ENCODE assay signal across 19 cellular contexts in the genomic region with DNA sequence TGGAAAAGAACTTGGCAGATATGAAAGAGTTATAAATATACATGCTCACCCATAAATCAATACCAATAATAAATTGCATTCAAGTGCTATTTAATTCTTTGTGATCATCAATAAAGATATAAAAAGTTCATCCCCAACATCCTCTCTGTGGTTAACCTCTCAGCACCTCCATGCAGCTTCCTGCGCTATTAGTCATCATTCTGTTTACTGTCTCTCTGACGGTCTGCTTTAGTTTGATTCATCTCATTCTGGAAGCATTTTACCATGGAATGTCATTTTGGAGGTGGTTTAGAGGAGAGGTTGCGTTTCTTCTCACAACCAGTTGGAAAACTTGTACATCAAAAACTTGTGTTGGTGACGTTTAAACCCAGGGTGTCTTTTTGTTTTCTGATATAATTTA.
DNase-seq lines count a peak whose midpoint lies in the region; ATAC-seq and TF ChIP-seq lines count a peak whose summit lies in the region.
"Had no signal": no experiment of that assay in that cellular context is flagged by ENCODE, and none has a peak within 500 bp of the region (broad histone marks: within the 10 kb centered on the region; RNA-seq: fewer than 3 reads in every experiment).

No MANE protein-coding gene starts in this region.

- 72% methylated on average over 4 of the region's 4 CpGs for whole genome bisulfite sequencing in right cardiac atrium

- H3K27me3 ChIP-seq in left ventricle myocardium inferior (ENCODE audit: low read depth) (no peaks in the 10 kb centered on the region), right cardiac atrium (ENCODE audit: control insufficient read depth, insufficient read depth) (no peaks in the 10 kb centered on the region)
- H3K27me3 ChIP-seq: SJSA1, thyroid gland had no signal

- H3K4me1 ChIP-seq in left ventricle myocardium inferior (no peaks in the 10 kb centered on the region), right cardiac atrium (ENCODE audit: control insufficient read depth, insufficient read depth, low read length) (no peaks in the 10 kb centered on the region)
- H3K4me1 ChIP-seq: SJSA1 had no signal

- H3K4me3 ChIP-seq in astrocyte of the cerebellum (ENCODE audit: low read depth, low read length) = no peak overlapping the region
- H3K4me3 ChIP-seq in left ventricle myocardium inferior = no peak overlapping the region
- H3K4me3 ChIP-seq in right cardiac atrium (ENCODE audit: low read length) = no peak overlapping the region
- H3K4me3 ChIP-seq: SJSA1, thyroid gland had no signal

- H3K27ac ChIP-seq in left ventricle myocardium inferior (replicated peaks) = no peak overlapping the region
- H3K27ac ChIP-seq in right cardiac atrium (ENCODE audit: low read length) = no peak overlapping the region
- H3K27ac ChIP-seq: C4-2B, SJSA1, thyroid gland had no signal

- peak; percentile 37 for DNase-seq in DMS53 treated with DMSO at 0.1 percent for 48 hours (lab: John Stamatoyannopoulos, UW; ENCODE audit: unreplicated experiment)
- DNase-seq in HT1080 (ENCODE audit: low read depth) = peak; percentile 80
- DNase-seq in astrocyte of the cerebellum (ENCODE audit: low read depth) = peak; percentile 6
- peak; percentile 63 for DNase-seq in myocyte (ENCODE audit: low read depth)
- no peak for DNase-seq in NCI-H510A treated with DMSO at 0.1 percent for 48 hours (lab: John Stamatoyannopoulos, UW)
- no peak for DNase-seq in left ventricle myocardium inferior
- no peak for DNase-seq in right cardiac atrium
- DNase-seq in posterior cingulate gyrus = no peak
- DNase-seq: activated CD4-positive, alpha-beta T cell treated with anti-CD3 and anti-CD28 coated beads for 36 hours; aorta; cortex of kidney; MM.1S; NCI-H1930; NCI-H446 treated with DMSO at 0.1 percent for 48 hours; thyroid gland had no signal

- TF ChIP-seq CTCF in astrocyte of the cerebellum (IDR thresholded peaks at IDR 0.05; ENCODE audit: low read depth, low read length, missing control alignments) (no peak), left ventricle myocardium inferior (IDR thresholded peaks at IDR 0.05; ENCODE audit: borderline replicate concordance) (no peak)

- in situ Hi-C loops in astrocyte of the cerebellum (cut with HindIII; ENCODE audit: low sequenced_read_pairs) = no loop called here

- no peaks in the 10 kb centered on the region for H3K36me3 ChIP-seq in left ventricle myocardium inferior
- H3K36me3 ChIP-seq: SJSA1, thyroid gland had no signal

- no peak for ATAC-seq in right cardiac atrium
- ATAC-seq: activated CD4-positive, alpha-beta T cell treated with anti-CD3 and anti-CD28 coated beads for 36 hours; HepG2; natural killer cell treated with Interleukin-12 subunit alpha and Interleukin-12 subunit beta and Interleukin-15 and Interleukin-18, amount 100 ng/mL, for 72 hours had no signal

- intact Hi-C loops in left ventricle myocardium inferior (cut with micrococcal nuclease) = no loop called here
- intact Hi-C loops in right cardiac atrium (cut with DNase I) = no loop called here
- intact Hi-C loops in posterior cingulate gyrus (cut with DNase I) = no loop called here

- H3K9me3 ChIP-seq in left ventricle myocardium inferior (replicated peaks) = no peaks in the 10 kb centered on the region
- H3K9me3 ChIP-seq in right cardiac atrium (ENCODE audit: control insufficient read depth, low read length) = no peaks in the 10 kb centered on the region
- H3K9me3 ChIP-seq: SJSA1, thyroid gland had no signal

Comparison
In these comparisons a context has a peak if more than half of its experiments do, and no peak if none do; other contexts are left out.
1. DNase-seq: peak in DMS53 treated with DMSO at 0.1 percent for 48 hours (single experiment), HT1080 (single experiment), astrocyte of the cerebellum (single experiment) and myocyte (single experiment); none in NCI-H510A treated with DMSO at 0.1 percent for 48 hours (single experiment), left ventricle myocardium inferior (single experiment), right cardiac atrium (0 of 3) and posterior cingulate gyrus (0 of 10).